23 cellular contexts compared by ENCODE assay signal in the genomic region with DNA sequence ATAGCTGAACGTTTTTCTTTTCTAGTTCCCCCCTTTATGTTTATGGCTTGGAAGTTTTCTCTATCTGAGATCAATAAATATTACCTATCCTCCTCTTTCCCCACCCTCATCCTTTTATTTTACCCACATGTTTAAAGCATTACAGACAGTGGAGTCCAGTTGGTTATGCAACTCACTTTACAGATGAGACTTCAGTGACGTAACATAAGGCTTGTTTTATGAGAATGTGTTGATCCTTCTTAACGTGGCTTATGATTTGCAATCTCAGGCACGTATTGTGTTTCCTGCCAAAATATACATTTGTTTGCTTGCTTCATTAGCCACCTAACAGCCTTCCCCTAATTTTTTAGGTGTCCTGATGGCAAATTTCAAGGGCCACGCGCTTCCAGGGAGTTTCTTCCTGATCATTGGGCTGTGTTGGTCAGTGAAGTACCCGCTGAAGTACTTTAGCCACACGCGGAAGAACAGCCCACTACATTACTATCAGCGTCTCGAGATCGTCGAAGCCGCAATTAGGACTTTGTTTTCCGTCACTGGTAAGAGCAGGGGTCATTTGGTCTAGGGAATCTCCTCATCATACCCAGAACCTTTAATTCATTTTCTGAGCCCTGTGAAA. TPM values are rescaled to one million over a fixed set of nuclear protein-coding genes. Genes with fewer than 3 reads are reported as not detected.
DNase-seq lines count a peak whose midpoint lies in the region; ATAC-seq and TF ChIP-seq lines count a peak whose summit lies in the region.
"Had no signal": no experiment of that assay in that cellular context is flagged by ENCODE, and none has a peak within 500 bp of the region (broad histone marks: within the 10 kb centered on the region; RNA-seq: fewer than 3 reads in every experiment).

No MANE protein-coding gene starts in this region.

- H3K9me3 Mint-ChIP-seq in activated CD4-positive, alpha-beta T cell treated with anti-CD3 and anti-CD28 coated beads for 36 hours (ENCODE audit: low read depth): no peaks in the 10 kb centered on the region
- H3K9me3 Mint-ChIP-seq in CD8-positive, alpha-beta memory T cell: no peaks in the 10 kb centered on the region
- H3K9me3 Mint-ChIP-seq: activated naive CD4-positive, alpha-beta T cell treated with anti-CD3 and anti-CD28 coated beads for 36 hours had no signal

- no peak for TF ChIP-seq CTCF in RWPE1 (conservative IDR thresholded peaks at IDR 0.05; ENCODE audit: low read depth)

- ATAC-seq in activated CD4-positive, alpha-beta T cell treated with anti-CD3 and anti-CD28 coated beads for 36 hours: no peak
- ATAC-seq in Right ventricle myocardium superior (ENCODE audit: poor library complexity): no peak
- ATAC-seq: mucosa of descending colon had no signal

- CTCF ChIA-PET in activated CD4-positive, alpha-beta T cell treated with anti-CD3 and anti-CD28 coated beads for 36 hours (lab: Charles Lee): interaction anchor here (0.6 kb wide), 1 partner anchor 47 kb away, joined by 4 read pairs; no protein-coding TSS in a partner anchor
- CTCF ChIA-PET in CD8-positive, alpha-beta memory T cell (lab: Charles Lee): no interaction called here
- CTCF ChIA-PET in RWPE1 (lab: Yijun Ruan, JAX): interaction anchor here (1.3 kb wide), 1 partner anchor 67 kb away, joined by 4 read pairs; no protein-coding TSS in a partner anchor

- no peak overlapping the region for H3K27ac ChIP-seq in CD8-positive, alpha-beta memory T cell (ENCODE audit: low read depth, low read length)
- H3K27ac ChIP-seq in RWPE1: peak overlapping the region; percentile 38; the same call in 1 of the 2 replicates
- H3K27ac ChIP-seq: neutrophil, suprapubic skin had no signal

- no peaks in the 10 kb centered on the region for H3K36me3 Mint-ChIP-seq in activated CD4-positive, alpha-beta T cell treated with anti-CD3 and anti-CD28 coated beads for 36 hours (ENCODE audit: low read depth)
- H3K36me3 Mint-ChIP-seq in CD8-positive, alpha-beta memory T cell: no peaks in the 10 kb centered on the region

- no peaks in the 10 kb centered on the region for H3K27me3 ChIP-seq in CD8-positive, alpha-beta memory T cell (ENCODE audit: insufficient read depth, low read length, poor library complexity, severe bottlenecking)
- H3K27me3 ChIP-seq: neutrophil, suprapubic skin had no signal

- no peak overlapping the region for H3K4me3 Mint-ChIP-seq in activated CD4-positive, alpha-beta T cell treated with anti-CD3 and anti-CD28 coated beads for 36 hours
- H3K4me3 Mint-ChIP-seq in CD8-positive, alpha-beta memory T cell: peak overlapping the region in 1 of 7 donors; percentile 18
- H3K4me3 Mint-ChIP-seq: activated CD4-positive, alpha-beta T cell treated with anti-CD3 and anti-CD28 coated beads, Interleukin-2, amount 10 ng/mL, durations not matched to agents 24 days and 14 days; activated naive CD4-positive, alpha-beta T cell treated with anti-CD3 and anti-CD28 coated beads for 36 hours had no signal

- DNase-seq in activated CD4-positive, alpha-beta T cell treated with anti-CD3 and anti-CD28 coated beads for 36 hours: no peak
- no peak for DNase-seq in activated CD4-positive, alpha-beta T cell treated with anti-CD3 and anti-CD28 coated beads, Interleukin-2, amount 50 U/mL, for 48 hours
- no peak for DNase-seq in CD8-positive, alpha-beta memory T cell
- no peak for DNase-seq in RWPE1 (ENCODE audit: low spot score)
- DNase-seq in iris pigment epithelial cell (ENCODE audit: low read depth): peak; percentile 49
- DNase-seq in HuH-7 (ENCODE audit: low spot score): no peak
- no peak for DNase-seq in Right ventricle myocardium superior
- no peak for DNase-seq in NK-92 treated with Interleukin-12 subunit alpha and Interleukin-12 subunit beta, amount 100 ng/mL, for 24 hours (lab: John Stamatoyannopoulos, UW)
- DNase-seq: activated CD4-positive, alpha-beta T cell treated with anti-CD3 and anti-CD28 coated beads, Interleukin-2, amount 10 ng/mL, durations not matched to agents 24 days and 14 days; activated naive CD4-positive, alpha-beta T cell treated with anti-CD3 and anti-CD28 coated beads for 36 hours; effector memory CD4-positive, alpha-beta T cell; EL; GOT3; Karpas-422; mucosa of descending colon; NCI-H1417 treated with DMSO at 0.1 percent for 48 hours; NCI-H526 treated with DMSO at 0.1 percent for 48 hours; SK-N-SH had no signal

- peaks cover 28% of the 10 kb centered on the region for H3K4me1 ChIP-seq in CD8-positive, alpha-beta memory T cell (ENCODE audit: insufficient read depth, low read length)

- H3K36me3 ChIP-seq in CD8-positive, alpha-beta memory T cell (ENCODE audit: insufficient read depth, low read length): no peaks in the 10 kb centered on the region
- H3K36me3 ChIP-seq: neutrophil, suprapubic skin had no signal

- POLR2A ChIA-PET in activated CD4-positive, alpha-beta T cell treated with anti-CD3 and anti-CD28 coated beads for 36 hours (lab: Charles Lee): no interaction called here
- POLR2A ChIA-PET in CD8-positive, alpha-beta memory T cell (lab: Charles Lee): no interaction called here
- POLR2A ChIA-PET in RWPE1 (lab: Yijun Ruan, JAX; ENCODE audit: low non-redundant PET): no interaction called here

- intact Hi-C loops in activated CD4-positive, alpha-beta T cell treated with anti-CD3 and anti-CD28 coated beads for 36 hours (cut with DNase I, micrococcal nuclease): no loop called here
- intact Hi-C loops in Right ventricle myocardium superior (cut with DNase I): no loop called here

- no peaks in the 10 kb centered on the region for H3K27me3 Mint-ChIP-seq in activated CD4-positive, alpha-beta T cell treated with anti-CD3 and anti-CD28 coated beads for 36 hours
- H3K27me3 Mint-ChIP-seq in CD8-positive, alpha-beta memory T cell: peaks cover 0 to 1% of the 10 kb centered on the region in 2 donors
- H3K27me3 Mint-ChIP-seq: activated CD4-positive, alpha-beta T cell treated with anti-CD3 and anti-CD28 coated beads, Interleukin-2, amount 10 ng/mL, durations not matched to agents 24 days and 14 days had no signal

- H3K9me3 ChIP-seq in CD8-positive, alpha-beta memory T cell (ENCODE audit: low read length): no peaks in the 10 kb centered on the region
- H3K9me3 ChIP-seq: mucosa of descending colon, neutrophil, SK-N-SH, suprapubic skin had no signal

- peaks cover 31% of the 10 kb centered on the region for H3K4me1 Mint-ChIP-seq in activated CD4-positive, alpha-beta T cell treated with anti-CD3 and anti-CD28 coated beads for 36 hours
- peaks cover 31 to 34% (median 33%) of the 10 kb centered on the region in 3 donors for H3K4me1 Mint-ChIP-seq in CD8-positive, alpha-beta memory T cell

- H3K4me3 ChIP-seq in CD8-positive, alpha-beta memory T cell (ENCODE audit: low read length): peak overlapping the region; percentile 21
- H3K4me3 ChIP-seq: mucosa of descending colon, suprapubic skin had no signal

- H3K27ac Mint-ChIP-seq in activated CD4-positive, alpha-beta T cell treated with anti-CD3 and anti-CD28 coated beads for 36 hours: peak overlapping the region; percentile 89
- H3K27ac Mint-ChIP-seq in CD8-positive, alpha-beta memory T cell: peak overlapping the region in 6 of 8 donors; percentile 51 to 98 (median 93)

RNA-seq across cellular contexts. Expression of a gene that starts 36.6 kb away (rescaled TPM):
- total RNA-seq in activated CD4-positive, alpha-beta T cell treated with anti-CD3 and anti-CD28 coated beads for 36 hours: 1 to 10 TPM; 2.1 to 3.1 TPM
- total RNA-seq in CD8-positive, alpha-beta memory T cell: under 1 TPM; 0.44 to 0.58 TPM
- 1.6 TPM for polyA plus RNA-seq in CD8-positive, alpha-beta memory T cell
- total RNA-seq in Right ventricle myocardium superior: not detected
- total RNA-seq: astrocyte, chondrocyte, fibroblast of lung had no signal
- polyA plus RNA-seq: fibroblast of lung, SK-N-SH had no signal

RNA-seq across cellular contexts. Expression of a gene that starts 43.1 kb away (rescaled TPM):
- 10 to 100 TPM; 27.3 to 31.0 TPM for total RNA-seq in activated CD4-positive, alpha-beta T cell treated with anti-CD3 and anti-CD28 coated beads for 36 hours
- 10 to 100 TPM; 37.5 to 37.8 TPM for total RNA-seq in CD8-positive, alpha-beta memory T cell
- polyA plus RNA-seq in CD8-positive, alpha-beta memory T cell: 20.3 TPM
- 9.5 TPM for total RNA-seq in Right ventricle myocardium superior
